ENCODE assay signal across 8 cellular contexts in the genomic region with DNA sequence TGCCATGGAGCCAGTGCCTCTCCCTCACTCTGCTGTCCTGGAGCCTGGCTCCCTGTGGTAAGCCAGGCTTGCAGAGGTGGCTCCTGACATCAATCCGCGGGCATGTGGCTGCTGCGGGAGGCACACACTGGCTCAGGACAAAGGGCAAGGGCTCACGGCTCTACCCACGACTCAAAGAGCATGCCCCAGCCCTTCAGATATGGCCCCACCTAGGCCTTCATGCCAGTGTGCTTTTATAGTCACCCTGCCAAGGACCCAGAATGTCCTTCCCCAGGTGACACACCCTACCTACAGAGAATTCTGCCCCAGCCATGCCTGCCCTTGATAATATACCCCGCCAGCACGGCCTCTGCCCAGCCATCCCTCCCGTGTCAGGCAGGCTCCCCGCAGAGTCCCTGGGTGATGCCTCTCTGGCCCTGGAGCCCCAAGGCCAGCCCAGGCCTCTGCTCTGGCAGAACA. TPM values are rescaled to one million over a fixed set of nuclear protein-coding genes. Genes with fewer than 3 reads are reported as not detected.
A peak's percentile ranks its signal among the peaks of the same experiment; 100 is the strongest.
DNase-seq lines count a peak whose midpoint lies in the region; ATAC-seq and TF ChIP-seq lines count a peak whose summit lies in the region.

No MANE protein-coding gene starts in this region.

- H3K27me3 ChIP-seq in mammary epithelial cell (ENCODE audit: insufficient read depth, low read length): no peaks in the 10 kb centered on the region

- H3K36me3 Mint-ChIP-seq in activated naive CD4-positive, alpha-beta T cell treated with anti-CD3 and anti-CD28 coated beads, Interleukin-2, amount 10 ng/mL, durations not matched to agents 7 days and 5 days: peaks cover 4% of the 10 kb centered on the region

- H3K4me3 Mint-ChIP-seq in activated naive CD4-positive, alpha-beta T cell treated with anti-CD3 and anti-CD28 coated beads, Interleukin-2, amount 10 ng/mL, durations not matched to agents 7 days and 5 days: peak overlapping the region; percentile 85

- dilution Hi-C loops in mammary epithelial cell (cut with HindIII; ENCODE audit: low sequenced_read_pairs): no loop called here

- no peak for TF ChIP-seq CTCF in mammary epithelial cell (conservative IDR thresholded peaks at IDR 0.05 in 1 of 2, IDR thresholded peaks at IDR 0.05 in 1 of 2; ENCODE audit: extremely low read depth in 1 of 2, insufficient read depth in 1 of 2, low read depth in 1 of 2, low read length in 2 of 2)
- TF ChIP-seq CTCF in lower leg skin (IDR thresholded peaks at IDR 0.05): no peak

- CTCF ChIA-PET in activated naive CD4-positive, alpha-beta T cell treated with anti-CD3 and anti-CD28 coated beads, Interleukin-2, amount 10 ng/mL, durations not matched to agents 7 days and 5 days (lab: Charles Lee): interaction anchor here (1.4 kb wide), 1 partner anchor 9 kb away, joined by 4 read pairs; no protein-coding TSS in a partner anchor
- CTCF ChIA-PET in mammary epithelial cell (lab: Charles Lee; ENCODE audit: low non-redundant PET): no interaction called here

- H3K4me1 Mint-ChIP-seq in activated naive CD4-positive, alpha-beta T cell treated with anti-CD3 and anti-CD28 coated beads, Interleukin-2, amount 10 ng/mL, durations not matched to agents 7 days and 5 days: peaks cover 31% of the 10 kb centered on the region

- H3K4me3 ChIP-seq in mammary epithelial cell (replicated peaks in 1 of 3; ENCODE audit: insufficient read depth in 1 of 3, low read depth in 2 of 3, low read length in 3 of 3): peak overlapping the region; percentile 70 to 89 (median 83)
- peak overlapping the region; percentile 73 for H3K4me3 ChIP-seq in lower leg skin (ENCODE audit: low read depth, poor library complexity, severe bottlenecking)
- H3K4me3 ChIP-seq in urinary bladder (ENCODE audit: low read depth, low read length): peak overlapping the region; percentile 92

- DNase-seq in activated naive CD4-positive, alpha-beta T cell treated with anti-CD3 and anti-CD28 coated beads, Interleukin-2, amount 10 ng/mL, durations not matched to agents 7 days and 5 days: no peak
- DNase-seq in activated naive CD4-positive, alpha-beta T cell treated with anti-CD3 and anti-CD28 coated beads, Interleukin-2, amount 50 U/mL, for 16 hours: no peak
- no peak for DNase-seq in mammary epithelial cell
- DNase-seq in lower leg skin (ENCODE audit: low spot score in 2 of 2): peak; percentile 14 to 85
- DNase-seq in GM19240 (ENCODE audit: insufficient read length, low spot score): no peak
- DNase-seq in sciatic nerve (ENCODE audit: low spot score): no peak

- H3K9me3 ChIP-seq in mammary epithelial cell (replicated peaks; ENCODE audit: insufficient read depth, low read length): no peaks in the 10 kb centered on the region

- H3K27me3 Mint-ChIP-seq in activated naive CD4-positive, alpha-beta T cell treated with anti-CD3 and anti-CD28 coated beads, Interleukin-2, amount 10 ng/mL, durations not matched to agents 7 days and 5 days: peaks cover 4% of the 10 kb centered on the region

- BruUV-seq in mammary epithelial cell (replicated peaks; lab: Mats Ljungman, UMichigan): no TSS peak

- H3K4me1 ChIP-seq in mammary epithelial cell (ENCODE audit: insufficient read depth, low read length) (peaks cover 36% of the 10 kb centered on the region), urinary bladder (ENCODE audit: insufficient read depth) (no peaks in the 10 kb centered on the region)

- peaks cover 3% of the 10 kb centered on the region for H4K20me1 ChIP-seq in mammary epithelial cell (ENCODE audit: insufficient read depth, low read length)

- H3K27ac Mint-ChIP-seq in activated naive CD4-positive, alpha-beta T cell treated with anti-CD3 and anti-CD28 coated beads, Interleukin-2, amount 10 ng/mL, durations not matched to agents 7 days and 5 days: peak overlapping the region; percentile 89

- ATAC-seq in sciatic nerve (no peak), GM19467 (IDR thresholded peaks at IDR 0.05; ENCODE audit: unreplicated experiment) (no peak)

- TF ChIP-seq POLR2A in lower leg skin (IDR thresholded peaks at IDR 0.05): no peak

- H3K4me2 ChIP-seq in mammary epithelial cell (ENCODE audit: insufficient read depth, low read depth, low read length): peak overlapping the region; percentile 99

- H3K36me3 ChIP-seq in mammary epithelial cell (ENCODE audit: insufficient read depth, low read length) (peaks cover 2% of the 10 kb centered on the region), urinary bladder (ENCODE audit: insufficient read depth) (no peaks in the 10 kb centered on the region)

- no peak overlapping the region for H3K27ac ChIP-seq in mammary epithelial cell (ENCODE audit: insufficient read depth, low read depth, low read length)
- no peak overlapping the region for H3K27ac ChIP-seq in urinary bladder (ENCODE audit: low read depth)

- no peaks in the 10 kb centered on the region for H3K9me3 Mint-ChIP-seq in activated naive CD4-positive, alpha-beta T cell treated with anti-CD3 and anti-CD28 coated beads, Interleukin-2, amount 10 ng/mL, durations not matched to agents 7 days and 5 days

- peak overlapping the region; percentile 32 for H3K9ac ChIP-seq in mammary epithelial cell (ENCODE audit: insufficient read depth, low read length)

- peaks cover 56% of the 10 kb centered on the region for H3K79me2 ChIP-seq in mammary epithelial cell (ENCODE audit: insufficient read depth, low read length)

- 3% methylated on average over 6 of the region's 9 CpGs for WGBS in mammary epithelial cell (ENCODE audit: low coverage, missing lambda C conversion rate)
- WGBS in lower leg skin, 2 donors: 30 to 49% methylated on average over 8 to 9 of the region's 9 CpGs
- WGBS in urinary bladder: 67% methylated on average over 9 of the region's 9 CpGs

- intact Hi-C loops in mammary epithelial cell (cut with micrococcal nuclease) (loop anchor here (1.0 kb wide), 1 partner anchor 9 kb away; no protein-coding TSS in a partner anchor), lower leg skin (cut with DNase I; ENCODE audit: low total_unique reads) (loop anchor here (10.0 kb wide), 1 partner anchor 100 kb away; a partner anchor contains a TSS), sciatic nerve (cut with DNase I) (no loop called here)

- in situ Hi-C loops in mammary epithelial cell (cut with MboI; ENCODE audit: low sequenced_read_pairs in 2 of 2): loop anchor here in 1 of 2 donors (10.0 kb wide), 1 partner anchor 100 kb away; a partner anchor contains a TSS

- H2AFZ ChIP-seq in mammary epithelial cell (ENCODE audit: low read depth, low read length): peak overlapping the region; percentile 36

RNA-seq across cellular contexts. Expression of a gene that starts 1.6 kb away (rescaled TPM):
- 100 to 1,000 TPM in 1 of 2 donors, 10 to 100 TPM in 1; 88.0 to 143 TPM for total RNA-seq in mammary epithelial cell
- polyA plus RNA-seq in mammary epithelial cell: 157 TPM
- 181 TPM for polyA minus RNA-seq in mammary epithelial cell
- 100 to 1,000 TPM in 2 of 4 donors, 10 to 100 TPM in 2; 86.3 to 113 (median 101) TPM for total RNA-seq in lower leg skin
- 38.9 TPM for total RNA-seq in urinary bladder
- 64.6 TPM for polyA plus RNA-seq in urinary bladder
- total RNA-seq in sciatic nerve: 71.7 TPM

RNA-seq across cellular contexts. Expression of a gene that starts 11.3 kb away (rescaled TPM):
- total RNA-seq in mammary epithelial cell (under 1 TPM; 0.50 to 0.82 TPM), lower leg skin (10 to 100 TPM in 2 of 4 donors, 1 to 10 TPM in 2; 3.5 to 14.8 (median 9.6) TPM), urinary bladder (1.8 TPM), sciatic nerve (21.7 TPM)
- polyA plus RNA-seq in mammary epithelial cell (0.29 TPM), urinary bladder (12.8 TPM)
- polyA minus RNA-seq in mammary epithelial cell: not detected

RNA-seq across cellular contexts. Expression of a gene that starts 15.6 kb away (rescaled TPM):
- 100 to 1,000 TPM; 230 to 379 TPM for total RNA-seq in mammary epithelial cell
- polyA plus RNA-seq in mammary epithelial cell: 84.0 TPM
- polyA minus RNA-seq in mammary epithelial cell: 66.6 TPM
- 100 to 1,000 TPM; 263 to 508 (median 298) TPM for total RNA-seq in lower leg skin
- total RNA-seq in urinary bladder: 79.3 TPM
- 426 TPM for polyA plus RNA-seq in urinary bladder
- 365 TPM for total RNA-seq in sciatic nerve

RNA-seq across cellular contexts. Expression of a gene that starts 53.5 kb away (rescaled TPM):
- total RNA-seq in mammary epithelial cell (10 to 100 TPM in 1 of 2 donors, 1 to 10 TPM in 1; 9.5 to 20.4 TPM), lower leg skin (10 to 100 TPM; 13.7 to 44.9 (median 26.5) TPM), urinary bladder (30.5 TPM), sciatic nerve (54.4 TPM)
- polyA plus RNA-seq in mammary epithelial cell (11.6 TPM), urinary bladder (41.1 TPM)
- polyA minus RNA-seq in mammary epithelial cell: 7.5 TPM

Comparison
In these comparisons a context has a peak if more than half of its experiments do, and no peak if none do; other contexts are left out.
1. DNase-seq: peak in lower leg skin (2 of 2); none in activated naive CD4-positive, alpha-beta T cell treated with anti-CD3 and anti-CD28 coated beads, Interleukin-2, amount 10 ng/mL, durations not matched to agents 7 days and 5 days (single experiment), activated naive CD4-positive, alpha-beta T cell treated with anti-CD3 and anti-CD28 coated beads, Interleukin-2, amount 50 U/mL, for 16 hours (single experiment), mammary epithelial cell (single experiment), GM19240 (single experiment) and sciatic nerve (single experiment).
2. Peak in every context shown above with its lines, with median percentiles within 50 percentile points of each other: H3K4me3 ChIP-seq.